9 cellular contexts compared by ENCODE assay signal in genomic region chr9:106916491-106917235, GRCh38. TPM values are rescaled to one million over a fixed set of nuclear protein-coding genes. Genes with fewer than 3 reads are reported as not detected.
DNase-seq lines count a peak whose midpoint lies in the region; ATAC-seq and TF ChIP-seq lines count a peak whose summit lies in the region.
"Had no signal": no experiment of that assay in that cellular context is flagged by ENCODE, and none has a peak within 500 bp of the region (broad histone marks: within the 10 kb centered on the region; RNA-seq: fewer than 3 reads in every experiment).

No MANE protein-coding gene starts in this region.

- H3K9me3 ChIP-seq in A673 (ENCODE audit: low read depth, low read length, poor library complexity, severe bottlenecking) (no peaks in the 10 kb centered on the region), colonic mucosa (no peaks in the 10 kb centered on the region), lower lobe of right lung (no peaks in the 10 kb centered on the region)

- no peak for TF ChIP-seq CTCF in A673 (conservative IDR thresholded peaks at IDR 0.05; ENCODE audit: low read depth, low read length)
- TF ChIP-seq CTCF in colonic mucosa (IDR thresholded peaks at IDR 0.05) = no peak
- no peak for TF ChIP-seq CTCF in lower lobe of right lung (IDR thresholded peaks at IDR 0.05)

- peak; percentile 21 for DNase-seq in A673 (ENCODE audit: low spot score)
- DNase-seq in colonic mucosa = peak; percentile 68
- no peak for DNase-seq in lower lobe of right lung
- DNase-seq in NCI-H510A treated with DMSO at 0.1 percent for 48 hours (lab: John Stamatoyannopoulos, UW) = no peak
- no peak for DNase-seq in NCI-H2081 treated with DMSO at 0.1 percent for 48 hours (lab: John Stamatoyannopoulos, UW)

- H3K4me3 ChIP-seq in A673 (ENCODE audit: low read depth, low read length, poor library complexity, severe bottlenecking) = no peak overlapping the region
- H3K4me3 ChIP-seq in colonic mucosa = no peak overlapping the region
- H3K4me3 ChIP-seq in lower lobe of right lung = no peak overlapping the region
- H3K4me3 ChIP-seq: skin epidermis had no signal

- peak; percentile 59 to 90 for ATAC-seq in lower lobe of right lung
- no peak for ATAC-seq in GM18519 (IDR thresholded peaks at IDR 0.05; ENCODE audit: low FRiP score, unreplicated experiment)
- no peak for ATAC-seq in GM18909 (IDR thresholded peaks at IDR 0.05; ENCODE audit: poor library complexity, unreplicated experiment)

- H3K27ac ChIP-seq in A673 (ENCODE audit: low read depth, low read length, poor library complexity, severe bottlenecking) (no peak overlapping the region), colonic mucosa (peak overlapping the region; percentile 19), lower lobe of right lung (peak overlapping the region; percentile 26)
- H3K27ac ChIP-seq: skin epidermis had no signal

- peaks cover 9% of the 10 kb centered on the region for H3K4me1 ChIP-seq in A673 (ENCODE audit: insufficient read depth, low read length, poor library complexity, severe bottlenecking)
- no peaks in the 10 kb centered on the region for H3K4me1 ChIP-seq in colonic mucosa
- H3K4me1 ChIP-seq in lower lobe of right lung = peaks cover 30% of the 10 kb centered on the region

- no TSS peak for BruUV-seq in A673 (replicated peaks; lab: Mats Ljungman, UMichigan)

- POLR2A ChIA-PET in A673 (lab: Charles Lee; ENCODE audit: low non-redundant PET) = no interaction called here

- H3K36me3 ChIP-seq in A673 (ENCODE audit: insufficient read depth, low read length, poor library complexity, severe bottlenecking) (no peaks in the 10 kb centered on the region), colonic mucosa (no peaks in the 10 kb centered on the region), lower lobe of right lung (no peaks in the 10 kb centered on the region)

- 0 out of 2 replicates have a peak, but pooled peaks have one; percentile 28 for TF ChIP-seq EP300 in Ishikawa (IDR thresholded peaks at IDR 0.05; ENCODE audit: borderline replicate concordance)

- no peak overlapping the region for H3K9ac ChIP-seq in colonic mucosa (ENCODE audit: low read depth in 2 of 2, low read length in 2 of 2)

- no peaks in the 10 kb centered on the region for H3K27me3 ChIP-seq in A673 (replicated peaks; ENCODE audit: insufficient read depth, low read depth, low read length, poor library complexity)
- H3K27me3 ChIP-seq in colonic mucosa = no peaks in the 10 kb centered on the region
- H3K27me3 ChIP-seq in lower lobe of right lung (ENCODE audit: low read depth) = no peaks in the 10 kb centered on the region

- CTCF ChIA-PET in A673 (lab: Charles Lee) = no interaction called here

- intact Hi-C loops in A673 (cut with micrococcal nuclease; ENCODE audit: unreplicated experiment) (no loop called here), colonic mucosa (cut with DNase I) (no loop called here), lower lobe of right lung (cut with DNase I) (no loop called here)

- TF ChIP-seq RAD21 in Ishikawa (IDR thresholded peaks at IDR 0.05; ENCODE audit: low read depth) = no peak

TF ChIP-seq in Ishikawa, 13 proteins besides CTCF, POLR2A, EP300 and RAD21:
- TF ChIP-seq YY1 (IDR thresholded peaks at IDR 0.05; ENCODE audit: low read depth) (no peak), TCF12 (IDR thresholded peaks at IDR 0.05; ENCODE audit: low read depth) (no peak), NFIC (IDR thresholded peaks at IDR 0.05) (peak; percentile 71), ZBTB7A (IDR thresholded peaks at IDR 0.05; ENCODE audit: low read depth) (no peak), CREB1 (IDR thresholded peaks at IDR 0.05; ENCODE audit: low read depth) (no peak), TEAD4 (IDR thresholded peaks at IDR 0.05) (peak; percentile 68), FOXM1 (IDR thresholded peaks at IDR 0.05; ENCODE audit: borderline replicate concordance, low read depth) (no peak), TAF1 (IDR thresholded peaks at IDR 0.05; ENCODE audit: low read depth) (no peak), MAX (IDR thresholded peaks at IDR 0.05) (no peak), CEBPB (IDR thresholded peaks at IDR 0.05) (no peak), EGR1 (IDR thresholded peaks at IDR 0.05) (no peak)
- TF ChIP-seq, protein P1, sequence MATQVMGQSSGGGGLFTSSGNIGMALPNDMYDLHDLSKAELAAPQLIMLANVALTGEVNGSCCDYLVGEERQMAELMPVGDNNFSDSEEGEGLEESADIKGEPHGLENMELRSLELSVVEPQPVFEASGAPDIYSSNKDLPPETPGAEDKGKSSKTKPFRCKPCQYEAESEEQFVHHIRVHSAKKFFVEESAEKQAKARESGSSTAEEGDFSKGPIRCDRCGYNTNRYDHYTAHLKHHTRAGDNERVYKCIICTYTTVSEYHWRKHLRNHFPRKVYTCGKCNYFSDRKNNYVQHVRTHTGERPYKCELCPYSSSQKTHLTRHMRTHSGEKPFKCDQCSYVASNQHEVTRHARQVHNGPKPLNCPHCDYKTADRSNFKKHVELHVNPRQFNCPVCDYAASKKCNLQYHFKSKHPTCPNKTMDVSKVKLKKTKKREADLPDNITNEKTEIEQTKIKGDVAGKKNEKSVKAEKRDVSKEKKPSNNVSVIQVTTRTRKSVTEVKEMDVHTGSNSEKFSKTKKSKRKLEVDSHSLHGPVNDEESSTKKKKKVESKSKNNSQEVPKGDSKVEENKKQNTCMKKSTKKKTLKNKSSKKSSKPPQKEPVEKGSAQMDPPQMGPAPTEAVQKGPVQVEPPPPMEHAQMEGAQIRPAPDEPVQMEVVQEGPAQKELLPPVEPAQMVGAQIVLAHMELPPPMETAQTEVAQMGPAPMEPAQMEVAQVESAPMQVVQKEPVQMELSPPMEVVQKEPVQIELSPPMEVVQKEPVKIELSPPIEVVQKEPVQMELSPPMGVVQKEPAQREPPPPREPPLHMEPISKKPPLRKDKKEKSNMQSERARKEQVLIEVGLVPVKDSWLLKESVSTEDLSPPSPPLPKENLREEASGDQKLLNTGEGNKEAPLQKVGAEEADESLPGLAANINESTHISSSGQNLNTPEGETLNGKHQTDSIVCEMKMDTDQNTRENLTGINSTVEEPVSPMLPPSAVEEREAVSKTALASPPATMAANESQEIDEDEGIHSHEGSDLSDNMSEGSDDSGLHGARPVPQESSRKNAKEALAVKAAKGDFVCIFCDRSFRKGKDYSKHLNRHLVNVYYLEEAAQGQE (IDR thresholded peaks at IDR 0.05; ENCODE audit: low read depth) = no peak
- TF ChIP-seq, protein P2, sequence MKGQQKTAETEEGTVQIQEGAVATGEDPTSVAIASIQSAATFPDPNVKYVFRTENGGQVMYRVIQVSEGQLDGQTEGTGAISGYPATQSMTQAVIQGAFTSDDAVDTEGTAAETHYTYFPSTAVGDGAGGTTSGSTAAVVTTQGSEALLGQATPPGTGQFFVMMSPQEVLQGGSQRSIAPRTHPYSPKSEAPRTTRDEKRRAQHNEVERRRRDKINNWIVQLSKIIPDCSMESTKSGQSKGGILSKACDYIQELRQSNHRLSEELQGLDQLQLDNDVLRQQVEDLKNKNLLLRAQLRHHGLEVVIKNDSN (IDR thresholded peaks at IDR 0.05) = no peak
TF ChIP-seq in Ishikawa: peak in this region for 2.

RNA-seq across cellular contexts. Expression of gene ZNF462, which starts 53.7 kb away (rescaled TPM):
- total RNA-seq in A673 (2021) (38.4 and 40.5 TPM in 2 replicates), colonic mucosa (10 to 100 TPM; 28.9 to 29.3 TPM), lower lobe of right lung (24.4 TPM)

Comparison
In these comparisons a context has a peak if more than half of its experiments do, and no peak if none do; other contexts are left out.
1. DNase-seq: peak in A673 (single experiment) and colonic mucosa (single experiment); none in lower lobe of right lung (single experiment), NCI-H510A treated with DMSO at 0.1 percent for 48 hours (single experiment) and NCI-H2081 treated with DMSO at 0.1 percent for 48 hours (single experiment).
2. ATAC-seq: peak in lower lobe of right lung (2 of 2); none in GM18519 (single experiment) and GM18909 (single experiment).